ENCODE assay signal across 8 cellular contexts in genomic region chr7:65719122-65719798, GRCh38.
DNase-seq lines count a peak whose midpoint lies in the region; ATAC-seq and TF ChIP-seq lines count a peak whose summit lies in the region.
"Not testable (repeated sequence)": the region's sequence is repeated elsewhere in the genome, so short reads cannot be mapped to it uniquely, and the experiment has no call there.

No MANE protein-coding gene starts in this region.

- not testable (repeated sequence) for TF ChIP-seq POLR2A in right lobe of liver (IDR thresholded peaks at IDR 0.05)

- ATAC-seq in PC-3 (peak; percentile 71), right lobe of liver (peak; percentile 87 to 90 (median 87))

- H3K27me3 ChIP-seq in PC-3 (ENCODE audit: low read length); right lobe of liver: not testable (repeated sequence)

- not testable (repeated sequence) for H3F3A ChIP-seq in PC-3 (ENCODE audit: low read length, unreplicated experiment)

- not testable (repeated sequence) for H3K9me3 ChIP-seq in PC-3 (ENCODE audit: low read length); right lobe of liver

- H3K4me1 ChIP-seq in PC-3 (ENCODE audit: insufficient read depth, low read length); right lobe of liver: not testable (repeated sequence)

- DNase-seq in DMS153 (lab: John Stamatoyannopoulos, UW): peak; percentile 86
- peak; percentile 6 for DNase-seq in M059J (ENCODE audit: low read depth)
- peak; percentile 50 for DNase-seq in NCI-H2081 treated with DMSO at 0.1 percent for 48 hours (lab: John Stamatoyannopoulos, UW)
- DNase-seq in NCI-H69 (lab: John Stamatoyannopoulos, UW): peak; percentile 75
- peak; percentile 38 for DNase-seq in PC-3
- peak; percentile 7 for DNase-seq in amniotic epithelial cell (ENCODE audit: low read depth)
- peak; percentile 21 for DNase-seq in fibroblast of pulmonary artery (ENCODE audit: low read depth)
- not testable (repeated sequence) for DNase-seq in right lobe of liver

- not testable (repeated sequence) for H3K4me3 ChIP-seq in PC-3 (ENCODE audit: low read length); fibroblast of pulmonary artery (replicated peaks; ENCODE audit: low read depth, low read length); right lobe of liver

- H3K79me2 ChIP-seq in PC-3 (ENCODE audit: low read length): not testable (repeated sequence)

- H3K4me2 ChIP-seq in PC-3 (ENCODE audit: low read length): not testable (repeated sequence)

- not testable (repeated sequence) for BruUV-seq in PC-3 (replicated peaks; lab: Mats Ljungman, UMichigan)

- CTCF ChIA-PET in PC-3 (lab: Charles Lee): not testable (repeated sequence)

- TF ChIP-seq CTCF in PC-3 (conservative IDR thresholded peaks at IDR 0.05; ENCODE audit: low read depth, low read length); fibroblast of pulmonary artery (IDR thresholded peaks at IDR 0.05; ENCODE audit: low read length, missing control alignments); right lobe of liver (IDR thresholded peaks at IDR 0.05): not testable (repeated sequence)

- not testable (repeated sequence) for H3K27ac ChIP-seq in PC-3 (ENCODE audit: low read length); right lobe of liver

- H3K36me3 ChIP-seq in PC-3 (ENCODE audit: low read depth, low read length); right lobe of liver: not testable (repeated sequence)

- H2AFZ ChIP-seq in PC-3 (ENCODE audit: low read length): not testable (repeated sequence)

- intact Hi-C loops in PC-3 (cut with micrococcal nuclease); right lobe of liver (cut with DNase I): not testable (repeated sequence)

- H4K20me1 ChIP-seq in PC-3 (ENCODE audit: low read length): not testable (repeated sequence)

- POLR2A ChIA-PET in PC-3 (lab: Charles Lee; ENCODE audit: unreplicated experiment): not testable (repeated sequence)

- H3K9ac ChIP-seq in PC-3 (ENCODE audit: low read length): not testable (repeated sequence)

- not testable (repeated sequence) for H3K9me2 ChIP-seq in PC-3 (replicated peaks; ENCODE audit: low read length)

- 60% methylated on average over 2 of the region's 4 CpGs for WGBS in right lobe of liver (ENCODE audit: insufficient coverage, low coverage, low lambda C conversion rate, missing lambda C conversion rate)
